ENCODE assay signal across 16 cellular contexts in the genomic region with DNA sequence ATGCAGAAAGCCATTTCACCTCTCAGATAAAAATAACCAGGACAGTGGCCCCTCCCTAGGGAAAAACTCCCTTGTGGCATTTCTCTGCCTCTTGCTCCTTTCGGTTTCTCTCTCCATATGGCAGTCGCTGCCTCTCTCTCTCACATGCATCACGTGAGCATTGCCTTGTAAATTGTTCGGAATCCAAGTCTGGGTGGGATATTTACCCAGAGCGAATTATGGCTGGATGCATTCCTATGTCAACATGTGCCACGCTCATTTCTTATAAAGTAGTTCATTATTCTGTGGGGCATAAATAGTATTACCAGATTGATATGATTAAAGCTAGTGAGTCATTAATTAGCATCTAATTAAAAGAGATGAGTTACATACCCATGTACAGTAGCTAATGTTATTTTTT.
DNase-seq lines count a peak whose midpoint lies in the region; ATAC-seq and TF ChIP-seq lines count a peak whose summit lies in the region.
"Had no signal": no experiment of that assay in that cellular context is flagged by ENCODE, and none has a peak within 500 bp of the region (broad histone marks: within the 10 kb centered on the region; RNA-seq: fewer than 3 reads in every experiment).

No MANE protein-coding gene starts in this region.

- CTCF ChIA-PET in Caco-2 (lab: Charles Lee) = no interaction called here

- H3K4me3 ChIP-seq in Caco-2 (ENCODE audit: low read depth, low read length) = no peak overlapping the region
- H3K4me3 ChIP-seq in lung = no peak overlapping the region

- H3K9me3 ChIP-seq in Caco-2 = no peaks in the 10 kb centered on the region
- H3K9me3 ChIP-seq in lung (ENCODE audit: control insufficient read depth in 2 of 2, insufficient read depth in 1 of 2, low read length in 1 of 2) = peaks cover 0 to 2% of the 10 kb centered on the region in 2 donors

- H3K4me1 ChIP-seq in Caco-2 = peaks cover 23% of the 10 kb centered on the region
- H3K4me1 ChIP-seq in lung (ENCODE audit: control insufficient read depth in 2 of 2, insufficient read depth in 2 of 2, low read length in 2 of 2) = no peaks in the 10 kb centered on the region

- H3K27me3 ChIP-seq in Caco-2 (replicated peaks; ENCODE audit: control insufficient read depth, insufficient read depth, low read length) (no peaks in the 10 kb centered on the region), lung (ENCODE audit: control insufficient read depth, insufficient read depth) (no peaks in the 10 kb centered on the region)

- WGBS in lung, 2 donors = 63 to 76% methylated on average over 6 of the region's 6 CpGs

- BruUV-seq in Caco-2 (replicated peaks; lab: Mats Ljungman, UMichigan) = no TSS peak

- H3K36me3 Mint-ChIP-seq in Caco-2 (ENCODE audit: insufficient read depth, unreplicated experiment) = no peaks in the 10 kb centered on the region
- H3K36me3 Mint-ChIP-seq: CD14-positive monocyte had no signal

- peaks cover 26% of the 10 kb centered on the region for H3K4me1 Mint-ChIP-seq in Caco-2 (ENCODE audit: low read depth, unreplicated experiment)
- H3K4me1 Mint-ChIP-seq: CD14-positive monocyte had no signal

- TF ChIP-seq CTCF in Caco-2 (IDR thresholded peaks at IDR 0.05; ENCODE audit: insufficient read depth in 1 of 2, low read depth in 1 of 2, low read length in 1 of 2, severe bottlenecking in 1 of 2, unreplicated experiment in 1 of 2) (no peak), lung (IDR thresholded peaks at IDR 0.05; ENCODE audit: control extremely low read depth, extremely low read depth) (no peak)

- peak; percentile 62 to 79 for DNase-seq in Caco-2
- DNase-seq in MV-4-11 (lab: John Stamatoyannopoulos, UW) = peak; percentile 20
- DNase-seq in astrocyte of the hippocampus (ENCODE audit: low read depth, low spot score) = peak; percentile 83
- DNase-seq in lung (ENCODE audit: low spot score) = no peak
- no peak for DNase-seq in NCI-H446 treated with DMSO at 0.1 percent for 48 hours (lab: John Stamatoyannopoulos, UW)
- no peak for DNase-seq in CD1c-positive myeloid dendritic cell (ENCODE audit: extremely low spot score)
- DNase-seq in activated CD4-positive, alpha-beta T cell treated with anti-CD3 and anti-CD28 coated beads for 4 hours = no peak
- DNase-seq: activated CD8-positive, alpha-beta T cell treated with anti-CD3 and anti-CD28 coated beads, Interleukin-2, amount 10 ng/mL, durations not matched to agents 7 days and 5 days; activated gamma-delta T cell; endodermal cell; glutamatergic neuron; stimulated activated naive CD8-positive, alpha-beta T cell treated with anti-CD3 and anti-CD28 coated beads, Interleukin-15, Interleukin-2, amounts not matched to agents 100 U/mL and 50 U/mL, for 24 hours had no signal

- intact Hi-C loops in Caco-2 (cut with micrococcal nuclease; ENCODE audit: unreplicated experiment) = no loop called here

- POLR2A ChIA-PET in Caco-2 (lab: Charles Lee) = no interaction called here

- ATAC-seq in lung (ENCODE audit: insufficient read depth, low FRiP score) (peak; percentile 58), esophagus mucosa (no peak)
- ATAC-seq: activated CD8-positive, alpha-beta T cell treated with anti-CD3 and anti-CD28 coated beads, Interleukin-2, amount 10 ng/mL, durations not matched to agents 7 days and 5 days; stimulated activated naive CD8-positive, alpha-beta T cell treated with anti-CD3 and anti-CD28 coated beads, Interleukin-15, Interleukin-2, amounts not matched to agents 100 U/mL and 50 U/mL, for 24 hours had no signal

- H3K9me3 Mint-ChIP-seq in Caco-2 (ENCODE audit: unreplicated experiment) = no peaks in the 10 kb centered on the region
- H3K9me3 Mint-ChIP-seq: endodermal cell had no signal

- H3K36me3 ChIP-seq in Caco-2 (ENCODE audit: control insufficient read depth, insufficient read depth, low read length) = no peaks in the 10 kb centered on the region
- no peaks in the 10 kb centered on the region for H3K36me3 ChIP-seq in lung (ENCODE audit: control insufficient read depth in 2 of 2, insufficient read depth in 2 of 2, low read length in 2 of 2)

- H3K27me3 Mint-ChIP-seq in Caco-2 (ENCODE audit: insufficient read depth, unreplicated experiment) = peaks cover under 1% of the 10 kb centered on the region

- H3K27ac ChIP-seq in lung (ENCODE audit: low read depth in 1 of 2, low read length in 1 of 2) = no peak overlapping the region
- H3K27ac ChIP-seq: RWPE1 had no signal

- H3K27ac Mint-ChIP-seq in Caco-2 (ENCODE audit: unreplicated experiment) = peak overlapping the region; percentile 79
- H3K27ac Mint-ChIP-seq: activated CD8-positive, alpha-beta T cell treated with anti-CD3 and anti-CD28 coated beads, Interleukin-2, amount 10 ng/mL, durations not matched to agents 7 days and 5 days; CD14-positive monocyte; endodermal cell; nephron had no signal

- H3K4me3 Mint-ChIP-seq in Caco-2 (ENCODE audit: unreplicated experiment) = peak overlapping the region; percentile 52
- H3K4me3 Mint-ChIP-seq: activated CD8-positive, alpha-beta T cell treated with anti-CD3 and anti-CD28 coated beads, Interleukin-2, amount 10 ng/mL, durations not matched to agents 7 days and 5 days; CD14-positive monocyte; endodermal cell; nephron had no signal

Comparison
In these comparisons a context has a peak if more than half of its experiments do, and no peak if none do; other contexts are left out.
1. DNase-seq: peak in Caco-2 (2 of 2), MV-4-11 (single experiment) and astrocyte of the hippocampus (single experiment); none in lung (single experiment), NCI-H446 treated with DMSO at 0.1 percent for 48 hours (single experiment), CD1c-positive myeloid dendritic cell (single experiment) and activated CD4-positive, alpha-beta T cell treated with anti-CD3 and anti-CD28 coated beads for 4 hours (0 of 2).